Comparison of ENCODE assay signal across 19 cellular contexts in the genomic region with DNA sequence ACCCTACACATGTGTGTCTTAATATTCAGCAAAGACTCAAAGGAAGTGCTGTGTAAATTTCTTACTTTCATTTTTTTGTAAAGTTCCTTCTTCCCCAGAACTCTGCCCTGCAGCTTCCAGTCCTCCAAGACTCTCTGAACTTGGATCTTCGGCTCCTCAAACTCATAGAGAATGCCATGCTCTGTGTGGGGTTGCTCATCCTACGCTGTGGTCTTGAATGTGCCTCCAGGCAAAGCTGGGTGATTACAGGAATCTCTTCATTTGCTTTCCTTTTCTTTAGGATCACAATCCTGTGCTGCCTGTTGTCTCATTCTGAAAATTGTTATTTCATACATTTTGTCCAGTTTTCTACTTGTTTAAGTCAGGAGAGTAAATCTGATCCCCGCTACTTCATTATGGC. TPM values are rescaled to one million over a fixed set of nuclear protein-coding genes. Genes with fewer than 3 reads are reported as not detected.
A peak's percentile ranks its signal among the peaks of the same experiment; 100 is the strongest.
DNase-seq lines count a peak whose midpoint lies in the region; ATAC-seq, FAIRE-seq and TF ChIP-seq lines count a peak whose summit lies in the region.
"Had no signal": no experiment of that assay in that cellular context is flagged by ENCODE, and none has a peak within 500 bp of the region (broad histone marks: within the 10 kb centered on the region; RNA-seq: fewer than 3 reads in every experiment).

No MANE protein-coding gene starts in this region.

- whole genome bisulfite sequencing in H1 (ENCODE audit: extremely low coverage in 1 of 2, insufficient coverage in 1 of 2, insufficient read length in 1 of 2, insufficient replicate concordance in 2 of 2, low coverage in 1 of 2, low lambda C conversion rate in 2 of 2, missing lambda C conversion rate in 1 of 2), 2 experiments = 90% methylated on average over 3 of the region's 3 CpGs; no CpG with 5 or more reads in 1 of the 2 experiments
- WGBS in right lobe of liver (ENCODE audit: insufficient coverage, low coverage, low lambda C conversion rate, missing lambda C conversion rate) = 69% methylated on average over 3 of the region's 3 CpGs

- H3K27ac Mint-ChIP-seq in stimulated activated naive CD8-positive, alpha-beta T cell treated with anti-CD3 and anti-CD28 coated beads, Interleukin-15, amount 100 ng/mL, for 72 hours = no peak overlapping the region

- H2BK20ac ChIP-seq in H1 (ENCODE audit: low read length) = no peak overlapping the region

- intact Hi-C loops in right lobe of liver (cut with DNase I) = no loop called here

- H3K4me2 ChIP-seq in MM.1S (ENCODE audit: low read depth, low read length) = 0 out of 2 replicates have a peak overlapping the region, but pooled peaks have one; percentile 13
- H3K4me2 ChIP-seq in H1 (ENCODE audit: insufficient read depth in 1 of 2, low read depth in 2 of 2, low read length in 2 of 2) = no peak overlapping the region

- H2AFZ ChIP-seq in MM.1S (ENCODE audit: low read length) (peak overlapping the region; percentile 12), H1 (ENCODE audit: low read length) (peak overlapping the region; percentile 57; the same call in 1 of the 2 replicates)

- H3K9me3 Mint-ChIP-seq in stimulated activated naive CD8-positive, alpha-beta T cell treated with anti-CD3 and anti-CD28 coated beads, Interleukin-15, amount 100 ng/mL, for 72 hours = no peaks in the 10 kb centered on the region

- CTCF ChIA-PET in H1 (lab: Charles Lee; ENCODE audit: partially characterized antibody) = no interaction called here

- no peak overlapping the region for H2BK12ac ChIP-seq in H1 (ENCODE audit: low read depth, low read length)

- peaks cover 30% of the 10 kb centered on the region for H3K27me3 Mint-ChIP-seq in stimulated activated naive CD8-positive, alpha-beta T cell treated with anti-CD3 and anti-CD28 coated beads, Interleukin-15, amount 100 ng/mL, for 72 hours

- H3K4me1 ChIP-seq in MM.1S (ENCODE audit: low read length) = peaks cover 6% of the 10 kb centered on the region
- no peaks in the 10 kb centered on the region for H3K4me1 ChIP-seq in H1 (replicated peaks in 1 of 4; ENCODE audit: control insufficient read depth in 3 of 4, insufficient read depth in 4 of 4, low read length in 3 of 4)
- peaks cover 0 to 6% (median 0%) of the 10 kb centered on the region in 4 donors for H3K4me1 ChIP-seq in right lobe of liver
- H3K4me1 ChIP-seq in BE2C = no peaks in the 10 kb centered on the region

- no peak for TF ChIP-seq EP300 in H1 (IDR thresholded peaks at IDR 0.05; ENCODE audit: borderline replicate concordance in 1 of 2, low read depth in 2 of 2, low read length in 2 of 2)

- no peak overlapping the region for H2BK120ac ChIP-seq in H1 (replicated peaks; ENCODE audit: low read depth, low read length)

- H3K4me1 Mint-ChIP-seq in stimulated activated naive CD8-positive, alpha-beta T cell treated with anti-CD3 and anti-CD28 coated beads, Interleukin-15, amount 100 ng/mL, for 72 hours = no peaks in the 10 kb centered on the region

- no peaks in the 10 kb centered on the region for H3K23me2 ChIP-seq in H1 (ENCODE audit: low read depth, low read length)

- H4K8ac ChIP-seq in H1 (ENCODE audit: extremely low read depth, insufficient read depth, low read length) = no peak overlapping the region

- H3K36me3 ChIP-seq in MM.1S (replicated peaks; ENCODE audit: insufficient read depth, low read length) = no peaks in the 10 kb centered on the region
- H3K36me3 ChIP-seq in H1 (ENCODE audit: control insufficient read depth in 2 of 4, insufficient read depth in 4 of 4, low read length in 3 of 4) = no peaks in the 10 kb centered on the region
- no peaks in the 10 kb centered on the region for H3K36me3 ChIP-seq in right lobe of liver
- H3K36me3 ChIP-seq in BE2C = no peaks in the 10 kb centered on the region

- no peak for ATAC-seq in right lobe of liver
- no peak for ATAC-seq in stimulated activated naive CD8-positive, alpha-beta T cell treated with anti-CD3 and anti-CD28 coated beads, Interleukin-15, amount 100 ng/mL, for 72 hours
- ATAC-seq: HCT116, K562 had no signal

- FAIRE-seq in H1 (lab: Jason Lieb, UNC) = no peak
- FAIRE-seq: K562 had no signal

- no peak overlapping the region for H3K23ac ChIP-seq in H1 (ENCODE audit: insufficient read length)

- no peak overlapping the region for H3K4ac ChIP-seq in H1 (replicated peaks; ENCODE audit: insufficient read length, low read depth, low read length)

- no peak overlapping the region for H2BK5ac ChIP-seq in H1 (ENCODE audit: low read depth, low read length)

- H3K4me3 ChIP-seq in MM.1S (ENCODE audit: low read length) (no peak overlapping the region), H1 (ENCODE audit: extremely low read depth in 1 of 4, insufficient read depth in 2 of 4, low read depth in 3 of 4, low read length in 4 of 4) (no peak overlapping the region), right lobe of liver (no peak overlapping the region), BE2C (ENCODE audit: low read depth, low read length) (no peak overlapping the region)
- H3K4me3 ChIP-seq: K562 had no signal

- H2BK15ac ChIP-seq in H1 (ENCODE audit: low read length) = no peak overlapping the region

- POLR2A ChIA-PET in H1 (lab: Charles Lee; ENCODE audit: partially characterized antibody) = no interaction called here

- no peak overlapping the region for H3K56ac ChIP-seq in H1 (replicated peaks; ENCODE audit: insufficient read length, low read depth, low read length)

- DNase-seq in ELR (ENCODE audit: low read depth) (peak; percentile 73), MM.1S (no peak), H1 (ENCODE audit: low read depth in 1 of 2, low spot score in 2 of 2) (no peak), right lobe of liver (no peak), kidney tubule cell (ENCODE audit: low spot score) (no peak), BE2C (no peak)
- no peak for DNase-seq in stimulated activated naive CD8-positive, alpha-beta T cell treated with anti-CD3 and anti-CD28 coated beads, Interleukin-15, amount 100 ng/mL, for 72 hours
- DNase-seq: ACHN, DMS79, GDM1, MV-4-11, NCI-H1694 treated with DMSO at 0.1 percent for 48 hours, NCI-H748 treated with DMSO at 0.1 percent for 48 hours, OCI-M1, SHP77 treated with DMSO at 0.1 percent for 48 hours had no signal

- H3F3A ChIP-seq in MM.1S (ENCODE audit: insufficient read depth, low read length) = no peaks in the 10 kb centered on the region

- no peak overlapping the region for H3K14ac ChIP-seq in H1 (ENCODE audit: insufficient read length)

- TF ChIP-seq CTCF in MM.1S (IDR thresholded peaks at IDR 0.05; ENCODE audit: low read length) = no peak
- TF ChIP-seq CTCF in H1 (IDR thresholded peaks at IDR 0.05; ENCODE audit: control extremely low read depth in 1 of 3, insufficient read depth in 1 of 3, low read depth in 1 of 3, low read length in 3 of 3) = no peak
- no peak for TF ChIP-seq CTCF in right lobe of liver (IDR thresholded peaks at IDR 0.05)
- TF ChIP-seq CTCF in BE2C (IDR thresholded peaks at IDR 0.05; ENCODE audit: low read depth, low read length) = no peak

- TF ChIP-seq RAD21 in H1 (IDR thresholded peaks at IDR 0.05 in 1 of 2, conservative IDR thresholded peaks at IDR 0.05 in 1 of 2; ENCODE audit: low read depth in 2 of 2, low read length in 2 of 2) = no peak

- no peaks in the 10 kb centered on the region for H3K9me2 ChIP-seq in MM.1S (replicated peaks; ENCODE audit: insufficient read depth, low read length)

- H3K79me1 ChIP-seq in H1 (ENCODE audit: low read depth, low read length) = no peaks in the 10 kb centered on the region

- H3K27me3 ChIP-seq in MM.1S (replicated peaks; ENCODE audit: insufficient read depth, low read length) = no peaks in the 10 kb centered on the region
- H3K27me3 ChIP-seq in H1 (replicated peaks in 1 of 4; ENCODE audit: control insufficient read depth in 3 of 4, extremely low read depth in 1 of 4, insufficient read depth in 3 of 4, low read length in 3 of 4) = no peaks in the 10 kb centered on the region
- no peaks in the 10 kb centered on the region for H3K27me3 ChIP-seq in right lobe of liver
- no peaks in the 10 kb centered on the region for H3K27me3 ChIP-seq in BE2C

- no peak overlapping the region for H3K27ac ChIP-seq in MM.1S (ENCODE audit: low read length)
- H3K27ac ChIP-seq in H1 (ENCODE audit: low read depth, low read length) = no peak overlapping the region
- no peak overlapping the region for H3K27ac ChIP-seq in right lobe of liver
- H3K27ac ChIP-seq: C4-2B had no signal

- TF ChIP-seq POLR2A in H1 (IDR thresholded peaks at IDR 0.05; ENCODE audit: control extremely low read depth in 1 of 2, low read depth in 2 of 2, low read length in 2 of 2) (no peak), right lobe of liver (IDR thresholded peaks at IDR 0.05) (no peak)

- no peak overlapping the region for H4K91ac ChIP-seq in H1 (replicated peaks; ENCODE audit: insufficient read length, low read length)

- no peak overlapping the region for H3K9ac ChIP-seq in MM.1S (ENCODE audit: low read length)
- no peak overlapping the region for H3K9ac ChIP-seq in H1 (replicated peaks in 1 of 4; ENCODE audit: extremely low read depth in 1 of 4, low read depth in 3 of 4, low read length in 3 of 4)

- no peak overlapping the region for H4K5ac ChIP-seq in H1 (ENCODE audit: insufficient read length, low read depth, low read length)

- H2AK5ac ChIP-seq in H1 (ENCODE audit: low read depth, low read length) = no peak overlapping the region

- H3K4me3 Mint-ChIP-seq in stimulated activated naive CD8-positive, alpha-beta T cell treated with anti-CD3 and anti-CD28 coated beads, Interleukin-15, amount 100 ng/mL, for 72 hours = no peak overlapping the region

- H4K20me1 ChIP-seq in MM.1S (ENCODE audit: insufficient read depth, low read length) = no peaks in the 10 kb centered on the region
- H4K20me1 ChIP-seq in H1 (replicated peaks in 1 of 2; ENCODE audit: control insufficient read depth in 1 of 2, insufficient read depth in 2 of 2, low read length in 2 of 2) = no peaks in the 10 kb centered on the region

- no peak overlapping the region for H3K18ac ChIP-seq in H1 (ENCODE audit: extremely low read depth, low read length)

- H3K9me3 ChIP-seq in MM.1S (replicated peaks; ENCODE audit: insufficient read depth, low read length) (no peaks in the 10 kb centered on the region), H1 (ENCODE audit: insufficient read depth in 2 of 2, low read depth in 1 of 2, low read length in 1 of 2) (no peaks in the 10 kb centered on the region), right lobe of liver (no peaks in the 10 kb centered on the region), BE2C (no peaks in the 10 kb centered on the region)

- no peaks in the 10 kb centered on the region for H3K79me2 ChIP-seq in MM.1S (ENCODE audit: low read length)
- no peaks in the 10 kb centered on the region for H3K79me2 ChIP-seq in H1 (ENCODE audit: control insufficient read depth in 1 of 2, insufficient read depth in 2 of 2, low read length in 2 of 2)

RNA-seq across cellular contexts. Expression of gene CDC5L, which starts 14.5 kb away (rescaled TPM):
- 31.9 and 32.8 TPM in 2 replicates for total RNA-seq in H1 (2021; fragmentation: NEBNext Ultra II Directional; extraction: Animal tissue kit (Norgen Biotek cat#: 25700))
- 5.1 and 8.4 TPM in 2 replicates for polyA plus RNA-seq in H1 (2011; rRNA removed)
- polyA plus RNA-seq in H1 (2011; cell fraction: cytosol; rRNA removed) = 11.6 TPM
- 7.4 TPM for polyA plus RNA-seq in H1 (2011; cell fraction: nucleus; rRNA removed)
- polyA plus RNA-seq in H1 (2012, experiment 1 of 2) = 12.1 to 24.2 TPM (median 14.4 TPM) in 4 replicates
- 1.2 TPM for polyA plus RNA-seq in H1 (2012, experiment 2 of 2)
- polyA plus RNA-seq in H1 (2013, experiment 1 of 2) = 23.2 TPM
- polyA plus RNA-seq in H1 (2013, experiment 2 of 2) = 21.7 TPM
- polyA minus RNA-seq in H1 (2011; rRNA and poly(A)+ RNA removed) = 18.5 and 22.4 TPM in 2 replicates
- 13.4 TPM for polyA minus RNA-seq in H1 (2011; cell fraction: cytosol; rRNA and poly(A)+ RNA removed)
- polyA minus RNA-seq in H1 (2011; cell fraction: nucleus; rRNA and poly(A)+ RNA removed) = 25.0 TPM
- total RNA-seq in right lobe of liver = 10 to 100 TPM in 5 of 6 experiments, 1 to 10 TPM in 1; 9.2 to 13.0 (median 11.2) TPM
- polyA plus RNA-seq in BE2C (2012; ENCODE audit: insufficient read depth, insufficient read length, low read depth) = 11.9 TPM

RNA-seq across cellular contexts. Expression of gene SPATS1, which starts 30.6 kb away (rescaled TPM):
- not detected in 2 replicates for total RNA-seq in H1 (2021; fragmentation: NEBNext Ultra II Directional; extraction: Animal tissue kit (Norgen Biotek cat#: 25700))
- polyA plus RNA-seq in H1 (2011; rRNA removed) = not detected in 2 replicates
- polyA plus RNA-seq in H1 (2011; cell fraction: cytosol; rRNA removed) = not detected
- not detected for polyA plus RNA-seq in H1 (2011; cell fraction: nucleus; rRNA removed)
- polyA plus RNA-seq in H1 (2012, experiment 1 of 2) = not detected in 4 replicates
- not detected for polyA plus RNA-seq in H1 (2012, experiment 2 of 2)
- polyA plus RNA-seq in H1 (2013, experiment 1 of 2) = not detected
- not detected for polyA plus RNA-seq in H1 (2013, experiment 2 of 2)
- polyA minus RNA-seq in H1 (2011; rRNA and poly(A)+ RNA removed) = not detected in 2 replicates
- not detected for polyA minus RNA-seq in H1 (2011; cell fraction: cytosol; rRNA and poly(A)+ RNA removed)
- not detected for polyA minus RNA-seq in H1 (2011; cell fraction: nucleus; rRNA and poly(A)+ RNA removed)
- total RNA-seq in right lobe of liver = not detected
- polyA plus RNA-seq in BE2C (2012; ENCODE audit: insufficient read depth, insufficient read length, low read depth) = not detected
- total RNA-seq: K562, NCI-H460 had no signal
- polyA plus RNA-seq: K562 had no signal

RNA-seq across cellular contexts. Expression of gene AARS2, which starts 59.9 kb away (rescaled TPM):
- 19.9 and 20.4 TPM in 2 replicates for total RNA-seq in H1 (2021; fragmentation: NEBNext Ultra II Directional; extraction: Animal tissue kit (Norgen Biotek cat#: 25700))
- 8.6 and 12.8 TPM in 2 replicates for polyA plus RNA-seq in H1 (2011; rRNA removed)
- polyA plus RNA-seq in H1 (2011; cell fraction: cytosol; rRNA removed) = 15.4 TPM
- 34.1 TPM for polyA plus RNA-seq in H1 (2011; cell fraction: nucleus; rRNA removed)
- 8.9 to 18.6 TPM (median 15.1 TPM) in 4 replicates for polyA plus RNA-seq in H1 (2012, experiment 1 of 2)
- 6.4 TPM for polyA plus RNA-seq in H1 (2012, experiment 2 of 2)
- polyA plus RNA-seq in H1 (2013, experiment 1 of 2) = 9.5 TPM
- polyA plus RNA-seq in H1 (2013, experiment 2 of 2) = 7.9 TPM
- polyA minus RNA-seq in H1 (2011; rRNA and poly(A)+ RNA removed) = 17.7 and 19.9 TPM in 2 replicates
- 14.2 TPM for polyA minus RNA-seq in H1 (2011; cell fraction: cytosol; rRNA and poly(A)+ RNA removed)
- 37.3 TPM for polyA minus RNA-seq in H1 (2011; cell fraction: nucleus; rRNA and poly(A)+ RNA removed)
- total RNA-seq in right lobe of liver = 1 to 10 TPM; 5.5 to 9.8 (median 7.0) TPM
- polyA plus RNA-seq in BE2C (2012; ENCODE audit: insufficient read depth, insufficient read length, low read depth) = 27.4 TPM
